10 cellular contexts compared by ENCODE assay signal in the genomic region with DNA sequence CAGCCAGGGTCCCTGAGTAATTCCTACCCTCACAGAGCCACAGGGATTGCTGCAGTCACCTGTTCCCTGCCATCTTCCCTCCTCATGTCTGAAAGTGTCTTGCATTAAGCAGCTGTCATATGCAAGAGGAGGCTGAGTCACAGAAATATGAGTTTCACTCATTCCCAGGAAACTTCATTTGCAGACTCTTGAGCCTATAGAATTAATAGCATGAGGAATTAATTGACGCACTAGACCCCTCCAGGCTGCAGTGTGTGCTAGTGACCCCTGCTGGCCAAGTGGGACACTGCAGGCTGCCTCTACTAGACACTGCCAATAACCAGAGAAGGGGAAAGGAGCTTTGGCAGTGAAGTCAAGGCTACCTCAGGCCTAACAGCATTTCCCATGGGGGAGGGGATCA. TPM values are rescaled to one million over a fixed set of nuclear protein-coding genes. Genes with fewer than 3 reads are reported as not detected.
DNase-seq lines count a peak whose midpoint lies in the region; ATAC-seq and TF ChIP-seq lines count a peak whose summit lies in the region.
"Had no signal": no experiment of that assay in that cellular context is flagged by ENCODE, and none has a peak within 500 bp of the region (broad histone marks: within the 10 kb centered on the region; RNA-seq: fewer than 3 reads in every experiment).

No MANE protein-coding gene starts in this region.

- no peak overlapping the region for H4K5ac ChIP-seq in mesendoderm (ENCODE audit: low read length)

- intact Hi-C loops in adrenal gland (cut with DNase I), result loop anchor here in 1 of 2 donors (10.0 kb wide), 1 partner anchor 393 kb away; no protein-coding TSS in a partner anchor

- no peak overlapping the region for H3K4ac ChIP-seq in mesendoderm (ENCODE audit: low read depth, low read length)

- WGBS in adrenal gland, 4 donors, result 67 to 90% (median 84%) methylated on average over 1 of the region's 1 CpG
- WGBS in mesendoderm (ENCODE audit: extremely low coverage, insufficient coverage, low lambda C conversion rate), result no CpG with 5 or more reads among the region's 1 CpG

- no peak for TF ChIP-seq POLR2A in adrenal gland (IDR thresholded peaks at IDR 0.05)

- no peak overlapping the region for H3K4me2 ChIP-seq in mesendoderm (ENCODE audit: low read length)

- H2BK120ac ChIP-seq in mesendoderm (ENCODE audit: low read depth, low read length), result no peak overlapping the region

- no peak for DNase-seq in AG10803 (ENCODE audit: low read depth)
- peak in 1 of 7 donors; percentile 12 for DNase-seq in adrenal gland
- DNase-seq in mesendoderm, result peak; percentile 42
- DNase-seq in NCI-H2081 treated with DMSO at 0.1 percent for 48 hours (lab: John Stamatoyannopoulos, UW), result no peak
- no peak for DNase-seq in omental fat pad (ENCODE audit: low spot score)
- DNase-seq: effector CD4-positive, alpha-beta T cell had no signal

- H2AK5ac ChIP-seq in mesendoderm (ENCODE audit: low read length), result no peak overlapping the region

- no peak overlapping the region for H4K8ac ChIP-seq in mesendoderm (ENCODE audit: low read depth, low read length)

- H3K23ac ChIP-seq in mesendoderm (ENCODE audit: low read length), result no peak overlapping the region

- ATAC-seq in HG03139 (IDR thresholded peaks at IDR 0.05; ENCODE audit: unreplicated experiment) (no peak), HG03175 (IDR thresholded peaks at IDR 0.05; ENCODE audit: unreplicated experiment) (no peak), omental fat pad (ENCODE audit: low FRiP score) (no peak)

- H3K56ac ChIP-seq in mesendoderm (ENCODE audit: low read length), result no peak overlapping the region

- POLR2A ChIA-PET in HEK293 (lab: Yijun Ruan, JAX), result no interaction called here

- no peaks in the 10 kb centered on the region for H3K36me3 ChIP-seq in HEK293 (ENCODE audit: control insufficient read depth in 2 of 2, insufficient read depth in 1 of 2, low read length in 2 of 2)
- H3K36me3 ChIP-seq in adrenal gland (replicated peaks in 1 of 2), result no peaks in the 10 kb centered on the region
- H3K36me3 ChIP-seq in mesendoderm (ENCODE audit: control insufficient read depth, insufficient read depth, low read length), result no peaks in the 10 kb centered on the region

- CTCF ChIA-PET in HEK293 (lab: Yijun Ruan, JAX), result interaction anchor here (0.5 to 11.2 kb wide), 16 partner anchors 9 to 332 kb away, joined by 3 to 142 read pairs (median 3); no protein-coding TSS in a partner anchor

- no peak overlapping the region for H2BK5ac ChIP-seq in mesendoderm (ENCODE audit: low read length)

- no peaks in the 10 kb centered on the region for H3K9me3 ChIP-seq in HEK293 (ENCODE audit: control insufficient read depth, insufficient read depth, low read depth, low read length)
- no peaks in the 10 kb centered on the region for H3K9me3 ChIP-seq in adrenal gland (replicated peaks in 1 of 3)

- H3K27me3 ChIP-seq in adrenal gland (peaks cover 9% of the 10 kb centered on the region), mesendoderm (ENCODE audit: insufficient read depth, low read length, poor library complexity) (no peaks in the 10 kb centered on the region)

- no peaks in the 10 kb centered on the region for H3K79me1 ChIP-seq in mesendoderm (ENCODE audit: low read length)

- no peak overlapping the region for H3K27ac ChIP-seq in HEK293 (ENCODE audit: extremely low read depth, low read depth, low read length)
- H3K27ac ChIP-seq in adrenal gland, result no peak overlapping the region
- no peak overlapping the region for H3K27ac ChIP-seq in mesendoderm (ENCODE audit: low read depth, low read length)

- no peak overlapping the region for H3K9ac ChIP-seq in mesendoderm (ENCODE audit: low read length)

- H3K79me2 ChIP-seq in mesendoderm (ENCODE audit: control insufficient read depth, insufficient read depth, low read length), result no peaks in the 10 kb centered on the region

- no peak overlapping the region for H2BK15ac ChIP-seq in mesendoderm (replicated peaks; ENCODE audit: low read depth)

- H3K18ac ChIP-seq in mesendoderm (ENCODE audit: low read length), result no peak overlapping the region

- TF ChIP-seq CTCF in AG10803 (conservative IDR thresholded peaks at IDR 0.05; ENCODE audit: low read length) (peak; percentile 54), HEK293 (tag by site-specific recombination; IDR thresholded peaks at IDR 0.05) (peak; percentile 51; the same call in 1 of the 2 replicates), adrenal gland (IDR thresholded peaks at IDR 0.05) (peak in 4 of 6 experiments; percentile 32 to 51 (median 48)), omental fat pad (IDR thresholded peaks at IDR 0.05) (no peak)

- H3K4me3 ChIP-seq in AG10803 (ENCODE audit: low read length), result no peak overlapping the region
- H3K4me3 ChIP-seq in HEK293 (ENCODE audit: low read depth, low read length), result no peak overlapping the region
- H3K4me3 ChIP-seq in adrenal gland, result no peak overlapping the region
- H3K4me3 ChIP-seq in mesendoderm (ENCODE audit: low read length), result no peak overlapping the region

- H3K4me1 ChIP-seq in HEK293 (ENCODE audit: control insufficient read depth, insufficient read depth, low read length) (no peaks in the 10 kb centered on the region), adrenal gland (replicated peaks in 1 of 2) (no peaks in the 10 kb centered on the region), mesendoderm (ENCODE audit: control insufficient read depth, low read depth, low read length) (no peaks in the 10 kb centered on the region)

TF ChIP-seq in HEK293, 187 proteins besides CTCF, POLR2A, EP300 and RAD21:
- TF ChIP-seq YY2 (tag by site-specific recombination; IDR thresholded peaks at IDR 0.05) (no peak), ZNF785 (tag by site-specific recombination; IDR thresholded peaks at IDR 0.05) (peak; percentile 91), ZNF501 (tag by site-specific recombination; IDR thresholded peaks at IDR 0.05) (no peak)
TF ChIP-seq in HEK293: peak in this region for 1.

RNA-seq across cellular contexts. Expression of gene SLC6A1, which starts 50.6 kb away (rescaled TPM):
- total RNA-seq in adrenal gland (1 to 10 TPM in 2 of 8 donors, under 1 TPM in 6; 0.06 to 1.3 (median 0.34) TPM), omental fat pad (1 to 10 TPM in 1 of 4 donors, under 1 TPM in 3; 0.09 to 2.0 (median 0.49) TPM)
- 1 to 10 TPM; 1.5 to 1.8 (median 1.5) TPM for polyA plus RNA-seq in adrenal gland
- 0.86 TPM for polyA plus RNA-seq in mesendoderm (2013, experiment 1 of 2)
- 0.70 TPM for polyA plus RNA-seq in mesendoderm (2013, experiment 2 of 2)
- total RNA-seq: RPMI7951 had no signal

Comparison
In these comparisons a context has a peak if more than half of its experiments do, and no peak if none do; other contexts are left out.
1. CTCF ChIP-seq: peak in AG10803 (single experiment), HEK293 (single experiment) and adrenal gland (4 of 6); none in omental fat pad (0 of 3).